Comparison of ENCODE assay signal across 10 cellular contexts in the genomic region with DNA sequence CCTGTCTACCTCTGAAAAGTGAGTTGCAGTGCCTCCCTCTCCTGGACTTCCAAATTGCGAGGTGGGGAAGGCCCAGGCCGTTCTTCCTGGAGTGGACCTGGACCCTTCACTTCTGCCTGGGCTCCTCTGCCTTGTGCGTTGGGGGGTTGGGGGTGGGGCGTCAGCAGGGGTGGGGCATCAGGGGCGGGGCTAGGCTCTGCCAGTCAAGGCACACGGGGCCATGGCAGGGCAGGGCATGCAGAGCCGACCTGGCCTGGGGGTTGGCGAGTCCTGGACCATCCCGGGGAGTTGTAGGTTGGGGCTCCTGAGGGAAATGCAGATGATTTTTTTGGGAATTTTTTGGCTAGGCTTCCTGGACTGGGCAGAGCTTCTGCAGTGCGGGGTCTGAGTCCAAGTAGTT.
A peak's percentile ranks its signal among the peaks of the same experiment; 100 is the strongest.
DNase-seq lines count a peak whose midpoint lies in the region; ATAC-seq and TF ChIP-seq lines count a peak whose summit lies in the region.
"Had no signal": no experiment of that assay in that cellular context is flagged by ENCODE, and none has a peak within 500 bp of the region (broad histone marks: within the 10 kb centered on the region; RNA-seq: fewer than 3 reads in every experiment).

No MANE protein-coding gene starts in this region.

- no peak for DNase-seq in activated CD4-positive, alpha-beta memory T cell treated with anti-CD3 and anti-CD28 coated beads for 36 hours
- DNase-seq in activated CD4-positive, alpha-beta memory T cell treated with anti-CD3 and anti-CD28 coated beads, Interleukin-2, amount 10 ng/mL, durations not matched to agents 7 days and 5 days, result no peak
- DNase-seq in NT2/D1 (ENCODE audit: low read depth, low spot score) (no peak), trophoblast cell (no peak), MG63 (no peak), foreskin keratinocyte (no peak), amniotic stem cell (lab: John Stamatoyannopoulos, UW) (no peak)
- DNase-seq: NCI-H774 had no signal

- intact Hi-C loops in activated CD4-positive, alpha-beta memory T cell treated with anti-CD3 and anti-CD28 coated beads for 36 hours (cut with micrococcal nuclease), result no loop called here

- H3K4ac ChIP-seq in trophoblast cell (ENCODE audit: low read depth, low read length), result peak overlapping the region; percentile 84

- peak overlapping the region; percentile 33 for H3K18ac ChIP-seq in trophoblast cell (ENCODE audit: low read length)

- no peaks in the 10 kb centered on the region for H3K27me3 Mint-ChIP-seq in activated CD4-positive, alpha-beta memory T cell treated with anti-CD3 and anti-CD28 coated beads for 36 hours
- no peaks in the 10 kb centered on the region for H3K27me3 Mint-ChIP-seq in activated CD4-positive, alpha-beta memory T cell treated with anti-CD3 and anti-CD28 coated beads, Interleukin-2, amount 10 ng/mL, durations not matched to agents 7 days and 5 days

- CTCF ChIA-PET in activated CD4-positive, alpha-beta memory T cell treated with anti-CD3 and anti-CD28 coated beads for 36 hours (lab: Charles Lee), result no interaction called here
- CTCF ChIA-PET in activated CD4-positive, alpha-beta memory T cell treated with anti-CD3 and anti-CD28 coated beads, Interleukin-2, amount 10 ng/mL, durations not matched to agents 7 days and 5 days (lab: Charles Lee), result no interaction called here

- H3K27me3 ChIP-seq in NT2/D1 (ENCODE audit: insufficient read depth, insufficient read length), result no peaks in the 10 kb centered on the region
- no peaks in the 10 kb centered on the region for H3K27me3 ChIP-seq in trophoblast cell (ENCODE audit: insufficient read depth, low read length)
- H3K27me3 ChIP-seq in MG63, result no peaks in the 10 kb centered on the region
- H3K27me3 ChIP-seq in foreskin keratinocyte, result no peaks in the 10 kb centered on the region

- H3K23ac ChIP-seq in trophoblast cell (ENCODE audit: low read length), result no peak overlapping the region

- peaks cover 20% of the 10 kb centered on the region for H3K36me3 Mint-ChIP-seq in activated CD4-positive, alpha-beta memory T cell treated with anti-CD3 and anti-CD28 coated beads for 36 hours
- H3K36me3 Mint-ChIP-seq in activated CD4-positive, alpha-beta memory T cell treated with anti-CD3 and anti-CD28 coated beads, Interleukin-2, amount 10 ng/mL, durations not matched to agents 7 days and 5 days (ENCODE audit: low read depth), result peaks cover 48% of the 10 kb centered on the region

- H2AK5ac ChIP-seq in trophoblast cell (ENCODE audit: low read length), result no peak overlapping the region

- H3K36me3 ChIP-seq in NT2/D1 (ENCODE audit: insufficient read depth, insufficient read length, low read length) (peaks cover 26% of the 10 kb centered on the region), trophoblast cell (ENCODE audit: control insufficient read depth in 1 of 2, insufficient read depth in 2 of 2, low read length in 2 of 2) (peaks cover 6 to 8% of the 10 kb centered on the region in 2 experiments), MG63 (peaks cover 7% of the 10 kb centered on the region)

- peaks cover 25% of the 10 kb centered on the region for H3K9me3 Mint-ChIP-seq in activated CD4-positive, alpha-beta memory T cell treated with anti-CD3 and anti-CD28 coated beads for 36 hours
- H3K9me3 Mint-ChIP-seq in activated CD4-positive, alpha-beta memory T cell treated with anti-CD3 and anti-CD28 coated beads, Interleukin-2, amount 10 ng/mL, durations not matched to agents 7 days and 5 days, result peaks cover 20% of the 10 kb centered on the region

- H3K9ac ChIP-seq in NT2/D1 (ENCODE audit: insufficient read length, low read depth) (peak overlapping the region; percentile 24), trophoblast cell (ENCODE audit: low read length) (no peak overlapping the region)

- H3K4me3 ChIP-seq in NT2/D1 (ENCODE audit: insufficient read length, low read depth) (no peak overlapping the region), trophoblast cell (ENCODE audit: low read depth, low read length) (no peak overlapping the region), MG63 (no peak overlapping the region)

- no peak overlapping the region for H3K4me3 Mint-ChIP-seq in activated CD4-positive, alpha-beta memory T cell treated with anti-CD3 and anti-CD28 coated beads for 36 hours
- no peak overlapping the region for H3K4me3 Mint-ChIP-seq in activated CD4-positive, alpha-beta memory T cell treated with anti-CD3 and anti-CD28 coated beads, Interleukin-2, amount 10 ng/mL, durations not matched to agents 7 days and 5 days

- H3K4me1 Mint-ChIP-seq in activated CD4-positive, alpha-beta memory T cell treated with anti-CD3 and anti-CD28 coated beads for 36 hours (ENCODE audit: low read depth), result peaks cover 46% of the 10 kb centered on the region
- H3K4me1 Mint-ChIP-seq in activated CD4-positive, alpha-beta memory T cell treated with anti-CD3 and anti-CD28 coated beads, Interleukin-2, amount 10 ng/mL, durations not matched to agents 7 days and 5 days, result peaks cover 24% of the 10 kb centered on the region

- no peak overlapping the region for H2BK120ac ChIP-seq in trophoblast cell (ENCODE audit: insufficient read depth, low read length, poor library complexity)

- no peak overlapping the region for H2BK12ac ChIP-seq in trophoblast cell (ENCODE audit: low read length)

- H3K9me3 ChIP-seq in NT2/D1 (ENCODE audit: insufficient read depth, low read length) (peaks cover 22% of the 10 kb centered on the region), trophoblast cell (ENCODE audit: insufficient read depth, low read depth, low read length) (peaks cover 7% of the 10 kb centered on the region), MG63 (peaks cover 14% of the 10 kb centered on the region)

- no peak overlapping the region for H4K91ac ChIP-seq in trophoblast cell (ENCODE audit: low read depth, low read length)

- peaks cover 16% of the 10 kb centered on the region for H3K4me1 ChIP-seq in NT2/D1 (ENCODE audit: insufficient read depth, insufficient read length)
- H3K4me1 ChIP-seq in trophoblast cell (ENCODE audit: control insufficient read depth in 1 of 2, insufficient read depth in 2 of 2, low read length in 2 of 2), result no peaks in the 10 kb centered on the region
- peaks cover 8% of the 10 kb centered on the region for H3K4me1 ChIP-seq in foreskin keratinocyte

- no peak overlapping the region for H4K8ac ChIP-seq in trophoblast cell (ENCODE audit: low read depth, low read length)

- peak; percentile 11 for ATAC-seq in GM21515 (IDR thresholded peaks at IDR 0.05; ENCODE audit: unreplicated experiment)
- ATAC-seq in foreskin keratinocyte, result no peak

- POLR2A ChIA-PET in activated CD4-positive, alpha-beta memory T cell treated with anti-CD3 and anti-CD28 coated beads for 36 hours (lab: Charles Lee), result no interaction called here
- POLR2A ChIA-PET in activated CD4-positive, alpha-beta memory T cell treated with anti-CD3 and anti-CD28 coated beads, Interleukin-2, amount 10 ng/mL, durations not matched to agents 7 days and 5 days (lab: Charles Lee), result no interaction called here

- no CpG with 5 or more reads among the region's 10 CpGs for WGBS in trophoblast cell (ENCODE audit: extremely low coverage, insufficient coverage, insufficient read length)

- H3K4me2 ChIP-seq in trophoblast cell (ENCODE audit: low read length), result no peak overlapping the region

- H2AFZ ChIP-seq in trophoblast cell (ENCODE audit: insufficient read depth, low read length, poor library complexity), result no peak overlapping the region

- peak overlapping the region; percentile 33 for H3K27ac Mint-ChIP-seq in activated CD4-positive, alpha-beta memory T cell treated with anti-CD3 and anti-CD28 coated beads for 36 hours
- no peak overlapping the region for H3K27ac Mint-ChIP-seq in activated CD4-positive, alpha-beta memory T cell treated with anti-CD3 and anti-CD28 coated beads, Interleukin-2, amount 10 ng/mL, durations not matched to agents 7 days and 5 days

- no peak overlapping the region for H2BK5ac ChIP-seq in trophoblast cell (ENCODE audit: low read depth, low read length, poor library complexity)

- H3K27ac ChIP-seq in trophoblast cell (ENCODE audit: low read depth, low read length) (no peak overlapping the region), foreskin keratinocyte (no peak overlapping the region)
- H3K27ac ChIP-seq: HL-60 had no signal

- H3K79me2 ChIP-seq in trophoblast cell (ENCODE audit: control insufficient read depth, insufficient read depth, low read length, poor library complexity), result peaks cover 5% of the 10 kb centered on the region

- no peak for TF ChIP-seq CTCF in foreskin keratinocyte (conservative IDR thresholded peaks at IDR 0.05)

- H4K12ac ChIP-seq in trophoblast cell (ENCODE audit: low read depth, low read length), result peak overlapping the region; percentile 24

- H3K14ac ChIP-seq in trophoblast cell (ENCODE audit: low read length), result no peak overlapping the region

- H3K79me1 ChIP-seq in trophoblast cell (ENCODE audit: low read length), result no peaks in the 10 kb centered on the region
